33 cellular contexts compared by ENCODE assay signal in the genomic region with DNA sequence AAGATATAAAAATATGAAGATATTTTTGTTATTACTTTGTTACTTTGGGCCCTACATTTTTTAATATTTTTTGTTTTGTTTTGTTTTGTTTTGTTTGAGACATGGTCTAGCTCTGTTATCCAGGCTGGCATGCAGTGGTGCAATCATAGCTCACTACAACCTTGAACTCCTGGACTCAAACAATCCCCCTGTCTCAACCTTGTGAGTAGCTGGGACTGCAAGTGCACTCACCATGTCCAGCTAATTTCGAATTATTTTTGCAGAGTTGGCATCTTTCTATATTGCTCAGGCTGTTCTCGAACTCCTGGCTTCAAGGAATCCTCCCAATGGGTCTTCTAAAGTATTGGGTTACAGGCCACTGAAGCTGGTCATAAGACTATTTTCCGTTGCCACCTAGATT.
"Had no signal": no experiment of that assay in that cellular context is flagged by ENCODE, and none has a peak within 500 bp of the region (broad histone marks: within the 10 kb centered on the region; RNA-seq: fewer than 3 reads in every experiment).

No MANE protein-coding gene starts in this region.

- H3K9me3 ChIP-seq: MG63 had no signal

- DNase-seq: Karpas-422, Kasumi-1, MG63, MM.1S, MV-4-11, NCI-H1048, NCI-H1092, NCI-H1092 treated with DMSO at 0.1 percent for 48 hours, NCI-H1105, NCI-H1105 treated with DMSO at 0.1 percent for 48 hours, NCI-H1417 treated with DMSO at 0.1 percent for 48 hours, NCI-H1436, NCI-H1436 treated with DMSO at 0.1 percent for 48 hours, NCI-H1694, NCI-H1694 treated with DMSO at 0.1 percent for 48 hours, NCI-H187, NCI-H187 treated with DMSO at 0.1 percent for 48 hours, NCI-H1930, NCI-H2029, NCI-H2029 treated with DMSO at 0.1 percent for 48 hours, NCI-H2081 treated with DMSO at 0.1 percent for 48 hours, NCI-H2107, NCI-H2171, NCI-H2171 treated with DMSO at 0.1 percent for 48 hours, NCI-H2227 treated with DMSO at 0.1 percent for 48 hours, NCI-H226, NCI-H345, NCI-H446, NCI-H446 treated with DMSO at 0.1 percent for 48 hours, NCI-H510A, NCI-H510A treated with DMSO at 0.1 percent for 48 hours, NCI-H524, NCI-H524 treated with DMSO at 0.1 percent for 48 hours had no signal

- H3K27me3 ChIP-seq: MG63 had no signal

- H3K4me3 ChIP-seq: MG63 had no signal

- H3K36me3 ChIP-seq: MG63 had no signal
